Comparison of ENCODE assay signal across 27 cellular contexts in genomic region chr20:16283307-16283706, GRCh38.
"Had no signal": no experiment of that assay in that cellular context is flagged by ENCODE, and none has a peak within 500 bp of the region (broad histone marks: within the 10 kb centered on the region; RNA-seq: fewer than 3 reads in every experiment).

No MANE protein-coding gene starts in this region.

- H3K27me3 Mint-ChIP-seq: activated CD4-positive, alpha-beta memory T cell treated with anti-CD3 and anti-CD28 coated beads, Interleukin-2, amount 10 ng/mL, durations not matched to agents 7 days and 5 days; activated CD4-positive, alpha-beta T cell treated with anti-CD3 and anti-CD28 coated beads for 36 hours; activated naive CD8-positive, alpha-beta T cell treated with anti-CD3 and anti-CD28 coated beads, Interleukin-2, amount 10 ng/mL, durations not matched to agents 7 days and 5 days; activated T-helper 17 cell treated with anti-CD3 and anti-CD28 coated beads, Interleukin-2, amount 50 U/mL, for 72 hours had no signal

- ATAC-seq: activated CD4-positive, alpha-beta T cell treated with anti-CD3 and anti-CD28 coated beads for 36 hours; activated T-helper 17 cell treated with anti-CD3 and anti-CD28 coated beads, Interleukin-2, amount 50 U/mL, for 72 hours; body of pancreas had no signal

- H3K4me1 ChIP-seq: ascending aorta, body of pancreas, SJCRH30 had no signal

- H3K27me3 ChIP-seq: ascending aorta, body of pancreas, Peyer's patch, SJCRH30 had no signal

- H3K4me3 ChIP-seq: ascending aorta, body of pancreas, Peyer's patch, SJCRH30 had no signal

- DNase-seq: activated CD4-positive, alpha-beta memory T cell treated with anti-CD3 and anti-CD28 coated beads, Interleukin-2, amount 10 ng/mL, durations not matched to agents 7 days and 5 days; activated CD4-positive, alpha-beta T cell treated with anti-CD3 and anti-CD28 coated beads for 36 hours; activated CD4-positive, alpha-beta T cell treated with anti-CD3 and anti-CD28 coated beads, Interleukin-2, amount 50 U/mL, for 1 hour; activated gamma-delta T cell treated with Interleukin-2 at 50 U/mL for 16 hours; activated naive CD4-positive, alpha-beta T cell treated with anti-CD3 and anti-CD28 coated beads, Interleukin-2, amount 50 U/mL, for 16 hours; activated naive CD8-positive, alpha-beta T cell treated with anti-CD3 and anti-CD28 coated beads, Interleukin-2, amount 10 ng/mL, durations not matched to agents 7 days and 5 days; activated T-cell treated with anti-CD3 and anti-CD28 coated beads for 4 hours; activated T-cell treated with anti-CD3 and anti-CD28 coated beads, Interleukin-2, amount 50 U/mL, for 48 hours; body of pancreas; central memory CD4-positive, alpha-beta T cell; MV-4-11; NCI-H1105; NCI-H1436; NCI-H187; NCI-H2081; NCI-H524; NCI-H82; Right ventricle myocardium superior; SJCRH30; SK-N-SH; T-helper 1 cell; WERI-Rb-1 had no signal

- H3K27ac Mint-ChIP-seq: activated CD4-positive, alpha-beta memory T cell treated with anti-CD3 and anti-CD28 coated beads, Interleukin-2, amount 10 ng/mL, durations not matched to agents 7 days and 5 days; activated CD4-positive, alpha-beta T cell treated with anti-CD3 and anti-CD28 coated beads for 36 hours; activated naive CD8-positive, alpha-beta T cell treated with anti-CD3 and anti-CD28 coated beads, Interleukin-2, amount 10 ng/mL, durations not matched to agents 7 days and 5 days; activated T-helper 17 cell treated with anti-CD3 and anti-CD28 coated beads, Interleukin-2, amount 50 U/mL, for 72 hours had no signal

- H3K36me3 Mint-ChIP-seq: activated naive CD8-positive, alpha-beta T cell treated with anti-CD3 and anti-CD28 coated beads, Interleukin-2, amount 10 ng/mL, durations not matched to agents 7 days and 5 days had no signal

- H3K27ac ChIP-seq: ascending aorta, body of pancreas, KMS-11, RWPE1, SJCRH30, WERI-Rb-1 had no signal

- H3K9me3 Mint-ChIP-seq: activated T-helper 17 cell treated with anti-CD3 and anti-CD28 coated beads, Interleukin-2, amount 50 U/mL, for 72 hours had no signal

- H3K4me1 Mint-ChIP-seq: activated CD4-positive, alpha-beta memory T cell treated with anti-CD3 and anti-CD28 coated beads, Interleukin-2, amount 10 ng/mL, durations not matched to agents 7 days and 5 days; activated CD4-positive, alpha-beta T cell treated with anti-CD3 and anti-CD28 coated beads for 36 hours; activated naive CD8-positive, alpha-beta T cell treated with anti-CD3 and anti-CD28 coated beads, Interleukin-2, amount 10 ng/mL, durations not matched to agents 7 days and 5 days; activated T-helper 17 cell treated with anti-CD3 and anti-CD28 coated beads, Interleukin-2, amount 50 U/mL, for 72 hours had no signal

- H3K4me3 Mint-ChIP-seq: activated CD4-positive, alpha-beta memory T cell treated with anti-CD3 and anti-CD28 coated beads, Interleukin-2, amount 10 ng/mL, durations not matched to agents 7 days and 5 days; activated CD4-positive, alpha-beta T cell treated with anti-CD3 and anti-CD28 coated beads for 36 hours; activated naive CD8-positive, alpha-beta T cell treated with anti-CD3 and anti-CD28 coated beads, Interleukin-2, amount 10 ng/mL, durations not matched to agents 7 days and 5 days; activated T-helper 17 cell treated with anti-CD3 and anti-CD28 coated beads, Interleukin-2, amount 50 U/mL, for 72 hours had no signal

- H3K36me3 ChIP-seq: Peyer's patch, SJCRH30, WERI-Rb-1 had no signal

- H3K9me3 ChIP-seq: ascending aorta, body of pancreas, Peyer's patch, SJCRH30, SK-N-SH had no signal
